In the genomic region with DNA sequence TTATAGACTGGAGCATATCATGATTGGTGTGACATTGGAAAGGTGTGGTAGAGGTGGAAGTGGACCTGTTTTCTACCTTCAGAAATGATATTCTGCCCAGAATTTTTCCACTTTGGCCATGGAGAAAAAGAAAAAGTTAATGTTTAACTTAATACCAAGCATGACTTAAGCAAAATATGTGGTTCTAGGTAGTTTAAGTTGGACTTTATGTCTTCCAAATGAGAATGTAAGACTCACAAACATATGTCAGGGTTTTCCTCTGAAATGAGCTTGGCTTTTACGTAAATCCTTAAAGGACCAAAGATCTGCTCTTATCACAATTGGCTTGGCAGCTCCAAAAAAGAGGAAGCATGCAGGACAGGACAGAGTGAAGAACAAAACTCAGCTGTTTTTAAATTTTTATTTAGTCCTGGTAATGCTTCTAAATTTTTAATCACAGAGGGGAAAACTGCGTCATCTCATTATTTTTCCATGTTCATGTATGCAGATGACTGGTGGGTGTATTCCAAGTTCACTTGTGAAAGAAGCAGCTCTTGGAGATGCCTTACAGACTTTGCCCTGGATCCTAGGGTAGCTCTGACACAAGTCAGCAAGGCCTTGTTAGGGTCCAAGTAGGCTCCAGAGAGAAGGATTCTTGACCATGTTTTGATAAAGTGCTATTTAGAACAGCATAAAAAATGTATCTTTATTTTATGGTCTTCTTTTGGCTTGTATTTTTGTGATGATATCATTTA, we compare ENCODE assay signal across 13 cellular contexts.
DNase-seq lines count a peak whose midpoint lies in the region; ATAC-seq and TF ChIP-seq lines count a peak whose summit lies in the region.
"Had no signal": no experiment of that assay in that cellular context is flagged by ENCODE, and none has a peak within 500 bp of the region (broad histone marks: within the 10 kb centered on the region; RNA-seq: fewer than 3 reads in every experiment).

No MANE protein-coding gene starts in this region.

- H3K4me2 ChIP-seq in Loucy (ENCODE audit: low read depth, low read length, poor library complexity, severe bottlenecking), result no peak overlapping the region

- CTCF ChIA-PET in activated CD8-positive, alpha-beta memory T cell treated with anti-CD3 and anti-CD28 coated beads, Interleukin-2, amount 10 ng/mL, durations not matched to agents 7 days and 5 days (lab: Charles Lee), result no interaction called here

- H3K9me2 ChIP-seq in Loucy (replicated peaks; ENCODE audit: low read depth, low read length), result no peaks in the 10 kb centered on the region

- no peaks in the 10 kb centered on the region for H3K79me2 ChIP-seq in Loucy (ENCODE audit: insufficient read depth, low read length)

- ATAC-seq in activated CD8-positive, alpha-beta memory T cell treated with anti-CD3 and anti-CD28 coated beads, Interleukin-2, amount 10 ng/mL, durations not matched to agents 7 days and 5 days, result no peak
- no peak for ATAC-seq in activated T-cell treated with anti-CD3 and anti-CD28 coated beads, Interleukin-2, amount 50 U/mL, for 4 hours

- H3K4me3 ChIP-seq in Loucy (ENCODE audit: low read length, poor library complexity, severe bottlenecking) (no peak overlapping the region), epithelial cell of proximal tubule (ENCODE audit: low read depth, low read length) (peak overlapping the region; percentile 50), muscle layer of colon (ENCODE audit: low read depth in 1 of 2, low read length in 2 of 2) (peak overlapping the region; percentile 29 to 39), tibial artery (peak overlapping the region in 1 of 2 donors; percentile 51)
- H3K4me3 ChIP-seq: HAP-1, lung had no signal

- H4K20me1 ChIP-seq in Loucy (ENCODE audit: insufficient read depth, low read length, poor library complexity, severe bottlenecking), result no peaks in the 10 kb centered on the region

- no peaks in the 10 kb centered on the region for H3F3A ChIP-seq in Loucy (ENCODE audit: low read depth)

- DNase-seq in epithelial cell of proximal tubule (ENCODE audit: low read depth) (no peak), tibial artery (no peak), HCEC 1CT (no peak)
- DNase-seq in activated CD8-positive, alpha-beta memory T cell treated with anti-CD3 and anti-CD28 coated beads, Interleukin-2, amount 10 ng/mL, durations not matched to agents 7 days and 5 days, result no peak
- no peak for DNase-seq in activated T-cell treated with anti-CD3 and anti-CD28 coated beads, Interleukin-2, amount 50 U/mL, for 4 hours
- DNase-seq: activated CD4-positive, alpha-beta T cell treated with anti-CD3 and anti-CD28 coated beads for 1 hour; stimulated activated CD4-positive, alpha-beta T cell treated with anti-CD3 and anti-CD28 coated beads, Interleukin-4, amount 100 ng/mL, for 24 hours; SW 1271 had no signal

- H3K9ac ChIP-seq in Loucy (ENCODE audit: low read depth, low read length, poor library complexity, severe bottlenecking) (no peak overlapping the region), muscle layer of colon (ENCODE audit: low read length) (no peak overlapping the region)

- H3K36me3 ChIP-seq in Loucy (ENCODE audit: insufficient read depth, low read length), result no peaks in the 10 kb centered on the region
- H3K36me3 ChIP-seq in muscle layer of colon (ENCODE audit: insufficient read depth, low read length), result no peaks in the 10 kb centered on the region
- no peaks in the 10 kb centered on the region for H3K36me3 ChIP-seq in tibial artery
- H3K36me3 ChIP-seq: HAP-1 had no signal

- H3K9me3 ChIP-seq in Loucy (ENCODE audit: insufficient read depth, low read depth, low read length) (no peaks in the 10 kb centered on the region), muscle layer of colon (ENCODE audit: low read length) (no peaks in the 10 kb centered on the region), tibial artery (no peaks in the 10 kb centered on the region)
- H3K9me3 ChIP-seq: HAP-1 had no signal

- peaks cover 14% of the 10 kb centered on the region for H3K4me1 Mint-ChIP-seq in activated CD8-positive, alpha-beta memory T cell treated with anti-CD3 and anti-CD28 coated beads, Interleukin-2, amount 10 ng/mL, durations not matched to agents 7 days and 5 days
- H3K4me1 Mint-ChIP-seq in activated T-cell treated with anti-CD3 and anti-CD28 coated beads, Interleukin-2, amount 50 U/mL, for 4 hours (ENCODE audit: low read depth), result peaks cover 3% of the 10 kb centered on the region

- peak overlapping the region; percentile 46; the same call in 1 of the 2 replicates for H2AFZ ChIP-seq in Loucy (ENCODE audit: low read length)

- no peak overlapping the region for H3K27ac ChIP-seq in muscle layer of colon (ENCODE audit: low read depth, low read length)
- peak overlapping the region; percentile 60 to 70 for H3K27ac ChIP-seq in tibial artery

- TF ChIP-seq CTCF in Loucy (conservative IDR thresholded peaks at IDR 0.05; ENCODE audit: low read length) (no peak), epithelial cell of proximal tubule (conservative IDR thresholded peaks at IDR 0.05; ENCODE audit: low read depth, low read length) (no peak), tibial artery (IDR thresholded peaks at IDR 0.05) (no peak)

- H3K4me1 ChIP-seq in Loucy (ENCODE audit: insufficient read depth, low read length, poor library complexity, severe bottlenecking) (no peaks in the 10 kb centered on the region), muscle layer of colon (ENCODE audit: insufficient read depth, low read length) (peaks cover 7% of the 10 kb centered on the region), tibial artery (peaks cover 0 to 17% (median 2%) of the 10 kb centered on the region in 4 donors)

- no peaks in the 10 kb centered on the region for H3K9me3 Mint-ChIP-seq in activated CD8-positive, alpha-beta memory T cell treated with anti-CD3 and anti-CD28 coated beads, Interleukin-2, amount 10 ng/mL, durations not matched to agents 7 days and 5 days (ENCODE audit: low read depth)
- H3K9me3 Mint-ChIP-seq in activated T-cell treated with anti-CD3 and anti-CD28 coated beads, Interleukin-2, amount 50 U/mL, for 4 hours, result no peaks in the 10 kb centered on the region
- H3K9me3 Mint-ChIP-seq: stimulated activated naive CD8-positive, alpha-beta T cell treated with anti-CD3 and anti-CD28 coated beads, Interleukin-15, amount 100 ng/mL, for 72 hours had no signal

- H3K27me3 ChIP-seq in Loucy (ENCODE audit: insufficient read depth, low read length, poor library complexity, severe bottlenecking) (no peaks in the 10 kb centered on the region), muscle layer of colon (ENCODE audit: control insufficient read depth in 1 of 2, insufficient read depth in 2 of 2, low read length in 2 of 2) (no peaks in the 10 kb centered on the region), tibial artery (no peaks in the 10 kb centered on the region)

- no peak overlapping the region for H3K4me3 Mint-ChIP-seq in activated CD8-positive, alpha-beta memory T cell treated with anti-CD3 and anti-CD28 coated beads, Interleukin-2, amount 10 ng/mL, durations not matched to agents 7 days and 5 days
- no peak overlapping the region for H3K4me3 Mint-ChIP-seq in activated T-cell treated with anti-CD3 and anti-CD28 coated beads, Interleukin-2, amount 50 U/mL, for 4 hours

- H3K36me3 Mint-ChIP-seq in activated CD8-positive, alpha-beta memory T cell treated with anti-CD3 and anti-CD28 coated beads, Interleukin-2, amount 10 ng/mL, durations not matched to agents 7 days and 5 days, result no peaks in the 10 kb centered on the region
- no peaks in the 10 kb centered on the region for H3K36me3 Mint-ChIP-seq in activated T-cell treated with anti-CD3 and anti-CD28 coated beads, Interleukin-2, amount 50 U/mL, for 4 hours (ENCODE audit: insufficient read depth)

- intact Hi-C loops in tibial artery (cut with DNase I; ENCODE audit: low total_unique reads), result no loop called here

- no peak overlapping the region for H3K27ac Mint-ChIP-seq in activated CD8-positive, alpha-beta memory T cell treated with anti-CD3 and anti-CD28 coated beads, Interleukin-2, amount 10 ng/mL, durations not matched to agents 7 days and 5 days

- H3K27me3 Mint-ChIP-seq in activated CD8-positive, alpha-beta memory T cell treated with anti-CD3 and anti-CD28 coated beads, Interleukin-2, amount 10 ng/mL, durations not matched to agents 7 days and 5 days, result no peaks in the 10 kb centered on the region
- no peaks in the 10 kb centered on the region for H3K27me3 Mint-ChIP-seq in activated T-cell treated with anti-CD3 and anti-CD28 coated beads, Interleukin-2, amount 50 U/mL, for 4 hours (ENCODE audit: low read depth)
- H3K27me3 Mint-ChIP-seq: stimulated activated naive CD8-positive, alpha-beta T cell treated with anti-CD3 and anti-CD28 coated beads, Interleukin-15, amount 100 ng/mL, for 72 hours had no signal
